Comparison of ENCODE assay signal across 19 cellular contexts in the genomic region with DNA sequence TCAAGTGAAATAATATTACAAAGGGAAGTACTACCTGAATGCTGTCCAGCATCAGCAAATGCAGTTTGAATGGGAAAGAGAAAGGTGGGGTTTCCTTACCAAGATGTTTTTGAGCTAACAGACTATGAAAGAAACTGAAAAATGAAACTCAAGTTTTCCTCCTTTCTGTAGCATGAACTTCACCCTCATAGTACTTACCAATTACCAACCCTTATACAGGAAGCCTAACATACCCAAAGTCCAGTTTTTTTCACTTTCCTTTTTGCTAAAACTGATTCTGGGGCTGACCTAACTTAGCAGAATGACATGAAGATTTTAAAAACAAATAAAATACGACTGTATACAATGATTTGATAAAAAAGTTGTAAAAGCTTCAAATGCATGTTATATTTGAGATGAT. TPM values are rescaled to one million over a fixed set of nuclear protein-coding genes. Genes with fewer than 3 reads are reported as not detected.
DNase-seq lines count a peak whose midpoint lies in the region; ATAC-seq and TF ChIP-seq lines count a peak whose summit lies in the region.
"Had no signal": no experiment of that assay in that cellular context is flagged by ENCODE, and none has a peak within 500 bp of the region (broad histone marks: within the 10 kb centered on the region; RNA-seq: fewer than 3 reads in every experiment).

No MANE protein-coding gene starts in this region.

- peaks cover 71% of the 10 kb centered on the region for H3K79me2 ChIP-seq in Loucy (ENCODE audit: insufficient read depth, low read length)

- WGBS in liver, result 28% methylated on average over 1 of the region's 1 CpG

- H3K4me1 Mint-ChIP-seq in activated CD4-positive, alpha-beta T cell treated with anti-CD3 and anti-CD28 coated beads, Interleukin-2, amount 10 ng/mL, durations not matched to agents 7 days and 5 days, result peaks cover 70% of the 10 kb centered on the region

- peaks cover 29% of the 10 kb centered on the region for H4K20me1 ChIP-seq in Loucy (ENCODE audit: insufficient read depth, low read length, poor library complexity, severe bottlenecking)

- peaks cover 76% of the 10 kb centered on the region for H3K36me3 Mint-ChIP-seq in activated CD4-positive, alpha-beta T cell treated with anti-CD3 and anti-CD28 coated beads, Interleukin-2, amount 10 ng/mL, durations not matched to agents 7 days and 5 days (ENCODE audit: low read depth)

- no peak overlapping the region for H3K9ac ChIP-seq in Loucy (ENCODE audit: low read depth, low read length, poor library complexity, severe bottlenecking)
- no peak overlapping the region for H3K9ac ChIP-seq in liver (ENCODE audit: low read depth in 1 of 2, low read length in 2 of 2)

- no peak overlapping the region for H3K27ac ChIP-seq in liver (ENCODE audit: low read depth in 1 of 2, low read length in 2 of 2)
- H3K27ac ChIP-seq: gastrocnemius medialis had no signal

- no peak for TF ChIP-seq CTCF in Loucy (conservative IDR thresholded peaks at IDR 0.05; ENCODE audit: low read length)
- TF ChIP-seq CTCF in liver (IDR thresholded peaks at IDR 0.05; ENCODE audit: low read depth, low read length, missing input control), result no peak

- H3K27me3 Mint-ChIP-seq in activated CD4-positive, alpha-beta T cell treated with anti-CD3 and anti-CD28 coated beads, Interleukin-2, amount 10 ng/mL, durations not matched to agents 7 days and 5 days, result no peaks in the 10 kb centered on the region

- no peaks in the 10 kb centered on the region for H3K9me2 ChIP-seq in Loucy (replicated peaks; ENCODE audit: low read depth, low read length)

- no peak for DNase-seq in activated CD4-positive, alpha-beta T cell treated with anti-CD3 and anti-CD28 coated beads, Interleukin-2, amount 10 ng/mL, durations not matched to agents 7 days and 5 days
- no peak for DNase-seq in activated CD4-positive, alpha-beta T cell treated with anti-CD3 and anti-CD28 coated beads for 4 hours
- no peak for DNase-seq in SHP77 (lab: John Stamatoyannopoulos, UW)
- no peak for DNase-seq in NCI-H1417 (lab: John Stamatoyannopoulos, UW)
- DNase-seq: activated CD8-positive, alpha-beta memory T cell treated with anti-CD3 and anti-CD28 coated beads for 24 hours; amygdala; COR-L47; gastrocnemius medialis; GDM1; NCI-H1092 treated with DMSO at 0.1 percent for 48 hours; NCI-H2171 treated with DMSO at 0.1 percent for 48 hours; stimulated activated naive CD4-positive, alpha-beta T cell; T-helper 9 cell had no signal

- H3K27me3 ChIP-seq in Loucy (ENCODE audit: insufficient read depth, low read length, poor library complexity, severe bottlenecking) (no peaks in the 10 kb centered on the region), liver (ENCODE audit: control insufficient read depth in 4 of 4, insufficient read depth in 4 of 4, low read length in 3 of 4) (no peaks in the 10 kb centered on the region)
- H3K27me3 ChIP-seq: gastrocnemius medialis had no signal

- H3K9me3 Mint-ChIP-seq in activated CD4-positive, alpha-beta T cell treated with anti-CD3 and anti-CD28 coated beads, Interleukin-2, amount 10 ng/mL, durations not matched to agents 7 days and 5 days, result peaks cover 10% of the 10 kb centered on the region

- H3K9me3 ChIP-seq in Loucy (ENCODE audit: insufficient read depth, low read depth, low read length) (no peaks in the 10 kb centered on the region), liver (ENCODE audit: control insufficient read depth in 4 of 4, low read length in 3 of 4) (no peaks in the 10 kb centered on the region)
- H3K9me3 ChIP-seq: gastrocnemius medialis had no signal

- H3K36me3 ChIP-seq in Loucy (ENCODE audit: insufficient read depth, low read length), result peaks cover 20% of the 10 kb centered on the region; the same call in 1 of the 2 replicates
- peaks cover 3 to 33% (median 22%) of the 10 kb centered on the region in 4 donors for H3K36me3 ChIP-seq in liver (ENCODE audit: control insufficient read depth in 4 of 4, insufficient read depth in 3 of 4, low read depth in 1 of 4, low read length in 3 of 4)

- peak; percentile 40 for ATAC-seq in GM18870 (IDR thresholded peaks at IDR 0.05; ENCODE audit: unreplicated experiment)
- ATAC-seq in HG02759 (IDR thresholded peaks at IDR 0.05; ENCODE audit: unreplicated experiment), result no peak
- ATAC-seq: gastrocnemius medialis, Right ventricle myocardium inferior had no signal

- peaks cover 28% of the 10 kb centered on the region for H3K4me1 ChIP-seq in Loucy (ENCODE audit: insufficient read depth, low read length, poor library complexity, severe bottlenecking)
- H3K4me1 ChIP-seq in liver (ENCODE audit: control insufficient read depth in 4 of 4, insufficient read depth in 4 of 4, low read length in 3 of 4), result peaks cover 4 to 35% (median 28%) of the 10 kb centered on the region in 4 donors

- H3K4me2 ChIP-seq in Loucy (ENCODE audit: low read depth, low read length, poor library complexity, severe bottlenecking), result peak overlapping the region; percentile 27

- H3K27ac Mint-ChIP-seq in activated CD4-positive, alpha-beta T cell treated with anti-CD3 and anti-CD28 coated beads, Interleukin-2, amount 10 ng/mL, durations not matched to agents 7 days and 5 days, result peak overlapping the region; percentile 78

- no peak overlapping the region for H2AFZ ChIP-seq in Loucy (ENCODE audit: low read length)

- TF ChIP-seq RAD21 in liver (IDR thresholded peaks at IDR 0.05), result no peak

- H3K4me3 Mint-ChIP-seq in activated CD4-positive, alpha-beta T cell treated with anti-CD3 and anti-CD28 coated beads, Interleukin-2, amount 10 ng/mL, durations not matched to agents 7 days and 5 days, result peak overlapping the region; percentile 51

- POLR2A ChIA-PET in activated CD4-positive, alpha-beta T cell treated with anti-CD3 and anti-CD28 coated beads, Interleukin-2, amount 10 ng/mL, durations not matched to agents 7 days and 5 days (lab: Charles Lee), result no interaction called here

- no peak overlapping the region for H3K4me3 ChIP-seq in Loucy (ENCODE audit: low read length, poor library complexity, severe bottlenecking)
- H3K4me3 ChIP-seq in liver (ENCODE audit: low read depth in 1 of 3, low read length in 3 of 3), result no peak overlapping the region
- H3K4me3 ChIP-seq: gastrocnemius medialis, lung had no signal

- CTCF ChIA-PET in activated CD4-positive, alpha-beta T cell treated with anti-CD3 and anti-CD28 coated beads, Interleukin-2, amount 10 ng/mL, durations not matched to agents 7 days and 5 days (lab: Charles Lee), result no interaction called here

- no peaks in the 10 kb centered on the region for H3F3A ChIP-seq in Loucy (ENCODE audit: low read depth)

TF ChIP-seq in liver, 16 proteins besides CTCF, POLR2A, EP300 and RAD21 (continues in another document):
- TF ChIP-seq NR2F2 (IDR thresholded peaks at IDR 0.05), result no peak
- TF ChIP-seq YY1 (IDR thresholded peaks at IDR 0.05), result no peak
- TF ChIP-seq HNF4G (IDR thresholded peaks at IDR 0.05), result no peak
- no peak for TF ChIP-seq GABPA (IDR thresholded peaks at IDR 0.05 in 1 of 2, conservative IDR thresholded peaks at IDR 0.05 in 1 of 2)
- no peak for TF ChIP-seq FOXA2 (IDR thresholded peaks at IDR 0.05)
- TF ChIP-seq REST (IDR thresholded peaks at IDR 0.05), result peak; percentile 24
- peak; percentile 43 for TF ChIP-seq SP1 (IDR thresholded peaks at IDR 0.05)
- TF ChIP-seq TAF1 (conservative IDR thresholded peaks at IDR 0.05), result no peak
- TF ChIP-seq, protein P1, sequence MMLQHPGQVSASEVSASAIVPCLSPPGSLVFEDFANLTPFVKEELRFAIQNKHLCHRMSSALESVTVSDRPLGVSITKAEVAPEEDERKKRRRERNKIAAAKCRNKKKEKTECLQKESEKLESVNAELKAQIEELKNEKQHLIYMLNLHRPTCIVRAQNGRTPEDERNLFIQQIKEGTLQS (IDR thresholded peaks at IDR 0.05), result no peak
- TF ChIP-seq FOXA1 (IDR thresholded peaks at IDR 0.05), result no peak
- peak; percentile 20 to 61 for TF ChIP-seq HNF4A (conservative IDR thresholded peaks at IDR 0.05)
- TF ChIP-seq RXRA (IDR thresholded peaks at IDR 0.05), result no peak
- TF ChIP-seq MAX (IDR thresholded peaks at IDR 0.05), result no peak

RNA-seq across cellular contexts. Expression of gene ZNFX1, which starts 5.2 kb away (rescaled TPM):
- 10 to 100 TPM; 79.7 to 85.3 TPM for total RNA-seq in activated CD4-positive, alpha-beta T cell treated with anti-CD3 and anti-CD28 coated beads, Interleukin-2, amount 10 ng/mL, durations not matched to agents 7 days and 5 days
- 10 to 100 TPM; 10.1 to 16.1 TPM for total RNA-seq in liver
- polyA plus RNA-seq in liver, result 1 to 10 TPM; 6.9 to 7.2 TPM

RNA-seq across cellular contexts. Expression of gene DDX27, which starts 53.4 kb away (rescaled TPM):
- 10 to 100 TPM; 39.1 to 42.0 TPM for total RNA-seq in activated CD4-positive, alpha-beta T cell treated with anti-CD3 and anti-CD28 coated beads, Interleukin-2, amount 10 ng/mL, durations not matched to agents 7 days and 5 days
- 10 to 100 TPM; 13.8 to 16.0 TPM for total RNA-seq in liver
- 10 to 100 TPM in 1 of 2 donors, 1 to 10 TPM in 1; 8.8 to 12.1 TPM for polyA plus RNA-seq in liver

Comparison
In these comparisons a context has a peak if more than half of its experiments do, and no peak if none do; other contexts are left out.
1. RNA of gene ZNFX1, which starts 5.2 kb away (total RNA-seq): 79.7 to 85.3 TPM in activated CD4-positive, alpha-beta T cell treated with anti-CD3 and anti-CD28 coated beads, Interleukin-2, amount 10 ng/mL, durations not matched to agents 7 days and 5 days; 10.1 to 16.1 TPM in liver; every median in the first group is over 4 times any median in the second.